Comparison of ENCODE assay signal across 24 cellular contexts in the genomic region with DNA sequence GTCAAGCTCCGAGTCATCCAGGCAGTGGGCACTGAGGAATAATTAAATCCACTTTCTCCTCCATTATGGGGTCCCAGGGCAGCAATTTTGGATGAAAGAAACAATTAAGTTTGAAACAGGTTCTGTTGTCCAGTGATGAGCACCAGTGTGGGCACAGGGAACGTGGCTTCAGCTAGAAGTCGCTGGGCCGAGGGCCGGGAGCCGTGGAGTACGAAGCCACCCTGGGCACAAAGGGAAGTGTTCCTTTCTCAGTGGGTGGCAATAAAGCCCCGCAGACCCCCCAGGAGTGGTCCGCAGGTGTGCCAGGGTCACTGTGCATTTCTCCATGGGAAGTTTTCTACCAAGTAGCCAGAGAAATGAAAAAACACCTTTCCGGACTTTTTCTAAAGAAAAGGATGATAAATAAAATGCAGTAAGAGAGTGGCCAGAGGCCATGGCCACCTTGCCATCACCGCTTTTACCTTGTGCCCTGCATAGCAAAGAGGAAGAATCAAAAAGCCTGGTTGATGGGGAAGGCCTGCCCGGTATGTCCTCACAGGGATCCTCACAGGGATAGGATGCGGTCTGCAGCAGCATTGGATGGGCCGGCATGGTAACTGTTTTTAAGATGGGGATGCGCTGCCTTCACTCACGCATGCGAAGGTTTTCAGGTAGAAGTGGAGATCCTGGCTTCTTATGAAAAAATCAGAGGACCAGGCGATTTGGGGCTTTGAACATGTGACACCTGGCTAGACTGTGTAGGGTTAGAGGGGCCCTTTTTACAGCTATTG. TPM values are rescaled to one million over a fixed set of nuclear protein-coding genes. Genes with fewer than 3 reads are reported as not detected.
A peak's percentile ranks its signal among the peaks of the same experiment; 100 is the strongest.
DNase-seq lines count a peak whose midpoint lies in the region; ATAC-seq and TF ChIP-seq lines count a peak whose summit lies in the region.
"Had no signal": no experiment of that assay in that cellular context is flagged by ENCODE, and none has a peak within 500 bp of the region (broad histone marks: within the 10 kb centered on the region; RNA-seq: fewer than 3 reads in every experiment).

No MANE protein-coding gene starts in this region.

- no peak overlapping the region for H4K8ac ChIP-seq in trophoblast cell (ENCODE audit: low read depth, low read length)

- TF ChIP-seq EP300 in esophagus muscularis mucosa (IDR thresholded peaks at IDR 0.05): no peak

- H4K91ac ChIP-seq in trophoblast cell (ENCODE audit: low read depth, low read length): no peak overlapping the region

- H3K9ac ChIP-seq in neural progenitor cell (no peak overlapping the region), trophoblast cell (ENCODE audit: low read length) (no peak overlapping the region)
- H3K9ac ChIP-seq: BLaER1 treated with 17β-estradiol and CSF1 and Interleukin-3, amounts not matched to agents 10 nM and 100 nM; GM23248 had no signal

- no peak overlapping the region for H2AFZ ChIP-seq in neural progenitor cell (replicated peaks)
- H2AFZ ChIP-seq in trophoblast cell (ENCODE audit: insufficient read depth, low read length, poor library complexity): no peak overlapping the region
- H2AFZ ChIP-seq: GM23248 had no signal

- no peak overlapping the region for H3K4ac ChIP-seq in trophoblast cell (ENCODE audit: low read depth, low read length)

- no peak overlapping the region for H2AK5ac ChIP-seq in trophoblast cell (ENCODE audit: low read length)

- no peaks in the 10 kb centered on the region for H3K9me3 Mint-ChIP-seq in neural progenitor cell
- H3K9me3 Mint-ChIP-seq: HFFc6 had no signal

- H3K9me3 ChIP-seq in body of pancreas: no peaks in the 10 kb centered on the region
- H3K9me3 ChIP-seq in esophagus muscularis mucosa: no peaks in the 10 kb centered on the region
- H3K9me3 ChIP-seq in neural progenitor cell (ENCODE audit: low read depth): no peaks in the 10 kb centered on the region
- no peaks in the 10 kb centered on the region for H3K9me3 ChIP-seq in trophoblast cell (ENCODE audit: insufficient read depth, low read depth, low read length)
- H3K9me3 ChIP-seq: A549, BE2C, HAP-1 had no signal

- H2BK5ac ChIP-seq in trophoblast cell (ENCODE audit: low read depth, low read length, poor library complexity): no peak overlapping the region

- intact Hi-C loops in body of pancreas (cut with DNase I) (no loop called here), esophagus muscularis mucosa (cut with DNase I) (no loop called here)

- no peak overlapping the region for H2BK12ac ChIP-seq in trophoblast cell (ENCODE audit: low read length)

- no peak overlapping the region for H2BK120ac ChIP-seq in trophoblast cell (ENCODE audit: insufficient read depth, low read length, poor library complexity)

- no peak for TF ChIP-seq CTCF in body of pancreas (IDR thresholded peaks at IDR 0.05)
- TF ChIP-seq CTCF in esophagus muscularis mucosa (IDR thresholded peaks at IDR 0.05): no peak
- no peak for TF ChIP-seq CTCF in neural progenitor cell (IDR thresholded peaks at IDR 0.05)

- H3K79me2 ChIP-seq in neural progenitor cell (ENCODE audit: low read depth): no peaks in the 10 kb centered on the region
- H3K79me2 ChIP-seq in trophoblast cell (ENCODE audit: control insufficient read depth, insufficient read depth, low read length, poor library complexity): no peaks in the 10 kb centered on the region

- H3K4me2 ChIP-seq in neural progenitor cell: peak overlapping the region; percentile 41
- no peak overlapping the region for H3K4me2 ChIP-seq in trophoblast cell (ENCODE audit: low read length)
- H3K4me2 ChIP-seq: A549; BLaER1 treated with 17β-estradiol and CSF1 and Interleukin-3, amounts not matched to agents 10 nM and 100 nM had no signal

- no peaks in the 10 kb centered on the region for H3K36me3 Mint-ChIP-seq in neural progenitor cell
- H3K36me3 Mint-ChIP-seq: CD14-positive monocyte; CD8-positive, alpha-beta memory T cell had no signal

- H3K79me1 ChIP-seq in trophoblast cell (ENCODE audit: low read length): no peaks in the 10 kb centered on the region

- H3K18ac ChIP-seq in trophoblast cell (ENCODE audit: low read length): no peak overlapping the region

- H3K27ac ChIP-seq in body of pancreas (peak overlapping the region in 2 of 4 donors; percentile 34 to 49), esophagus muscularis mucosa (replicated peaks in 1 of 4) (no peak overlapping the region), neural progenitor cell (no peak overlapping the region), trophoblast cell (ENCODE audit: low read depth, low read length) (no peak overlapping the region)
- H3K27ac ChIP-seq: A549; BLaER1 treated with 17β-estradiol and CSF1 and Interleukin-3, amounts not matched to agents 10 nM and 100 nM; GM23248 had no signal

- no peak overlapping the region for H3K4me3 Mint-ChIP-seq in neural progenitor cell
- H3K4me3 Mint-ChIP-seq: CD14-positive monocyte; CD4-positive, alpha-beta T cell; CD8-positive, alpha-beta memory T cell; HFFc6 had no signal

- H3F3A ChIP-seq in neural progenitor cell (ENCODE audit: low read depth): peaks cover 7% of the 10 kb centered on the region

- no peak overlapping the region for H3K27ac Mint-ChIP-seq in neural progenitor cell
- H3K27ac Mint-ChIP-seq: CD14-positive monocyte; CD4-positive, alpha-beta T cell; CD8-positive, alpha-beta memory T cell; HFFc6 had no signal

- H3K27me3 Mint-ChIP-seq in neural progenitor cell (ENCODE audit: insufficient read depth, low read depth): peaks cover 4% of the 10 kb centered on the region

- no peak overlapping the region for H3K23ac ChIP-seq in trophoblast cell (ENCODE audit: low read length)

- 34 to 47% methylated on average over 18 of the region's 18 CpGs for WGBS in body of pancreas, 2 donors
- WGBS in esophagus muscularis mucosa: 94% methylated on average over 17 of the region's 18 CpGs
- no CpG with 5 or more reads among the region's 18 CpGs for WGBS in trophoblast cell (ENCODE audit: extremely low coverage, insufficient coverage, insufficient read length)

- no peaks in the 10 kb centered on the region for H3K27me3 ChIP-seq in body of pancreas
- H3K27me3 ChIP-seq in esophagus muscularis mucosa: no peaks in the 10 kb centered on the region
- peaks cover 1% of the 10 kb centered on the region for H3K27me3 ChIP-seq in neural progenitor cell
- no peaks in the 10 kb centered on the region for H3K27me3 ChIP-seq in trophoblast cell (ENCODE audit: insufficient read depth, low read length)
- H3K27me3 ChIP-seq: BE2C had no signal

- TF ChIP-seq POLR2A in body of pancreas (IDR thresholded peaks at IDR 0.05) (peak in 2 of 3 donors; percentile 55 to 62), esophagus muscularis mucosa (IDR thresholded peaks at IDR 0.05; ENCODE audit: low read depth) (no peak)

- DNase-seq in body of pancreas: peak in 3 of 4 donors; percentile 44 to 61 (median 56)
- peak; percentile 77 for DNase-seq in esophagus muscularis mucosa (ENCODE audit: extremely low spot score)
- DNase-seq in neural progenitor cell (ENCODE audit: low spot score): no peak
- DNase-seq in retina: peak; percentile 43
- no peak for DNase-seq in trophoblast cell
- DNase-seq: 8988T; ACHN; AML-193; BE2C; CD4-positive, alpha-beta T cell; CD8-positive, alpha-beta memory T cell; DMS 273 treated with DMSO at 0.1 percent for 48 hours; DMS79; EL; GDM1; GM23248; HFFc6 had no signal

- H3K4me1 ChIP-seq in body of pancreas (peaks cover 78% of the 10 kb centered on the region), esophagus muscularis mucosa (no peaks in the 10 kb centered on the region), neural progenitor cell (peaks cover 28% of the 10 kb centered on the region), trophoblast cell (ENCODE audit: control insufficient read depth in 1 of 2, insufficient read depth in 2 of 2, low read length in 2 of 2) (no peaks in the 10 kb centered on the region)
- H3K4me1 ChIP-seq: BE2C, HAP-1 had no signal

- no peak overlapping the region for H4K12ac ChIP-seq in trophoblast cell (ENCODE audit: low read depth, low read length)

- ATAC-seq in body of pancreas: peak; percentile 10
- ATAC-seq in GM18519 (IDR thresholded peaks at IDR 0.05; ENCODE audit: low FRiP score, unreplicated experiment): no peak
- no peak for ATAC-seq in HG02798 (IDR thresholded peaks at IDR 0.05; ENCODE audit: poor library complexity, unreplicated experiment)
- ATAC-seq: A549, GM12878 had no signal

- no peaks in the 10 kb centered on the region for H4K20me1 ChIP-seq in neural progenitor cell (ENCODE audit: low read depth)
- H4K20me1 ChIP-seq: BLaER1 treated with 17β-estradiol and CSF1 and Interleukin-3, amounts not matched to agents 10 nM and 100 nM had no signal

- H3K14ac ChIP-seq in trophoblast cell (ENCODE audit: low read length): no peak overlapping the region

- peaks cover 16% of the 10 kb centered on the region for H3K4me1 Mint-ChIP-seq in neural progenitor cell
- H3K4me1 Mint-ChIP-seq: CD14-positive monocyte; CD8-positive, alpha-beta memory T cell had no signal

- H3K4me3 ChIP-seq in body of pancreas (no peak overlapping the region), esophagus muscularis mucosa (no peak overlapping the region), neural progenitor cell (no peak overlapping the region), trophoblast cell (ENCODE audit: low read depth, low read length) (no peak overlapping the region)
- H3K4me3 ChIP-seq: A549; BLaER1 treated with 17β-estradiol and CSF1 and Interleukin-3, amounts not matched to agents 10 nM and 100 nM; GM12878; GM23248; HAP-1 had no signal

- H3K36me3 ChIP-seq in body of pancreas (replicated peaks in 1 of 2; ENCODE audit: insufficient read depth in 1 of 2, low read depth in 2 of 2): peaks cover 0 to 9% of the 10 kb centered on the region in 2 donors
- no peaks in the 10 kb centered on the region for H3K36me3 ChIP-seq in esophagus muscularis mucosa
- no peaks in the 10 kb centered on the region for H3K36me3 ChIP-seq in neural progenitor cell
- H3K36me3 ChIP-seq in trophoblast cell (ENCODE audit: control insufficient read depth in 1 of 2, insufficient read depth in 2 of 2, low read length in 2 of 2): no peaks in the 10 kb centered on the region
- H3K36me3 ChIP-seq: BE2C; BLaER1 treated with 17β-estradiol and CSF1 and Interleukin-3, amounts not matched to agents 10 nM and 100 nM; HAP-1 had no signal

RNA-seq across cellular contexts. Expression of a gene that starts 12.3 kb away (rescaled TPM):
- total RNA-seq in body of pancreas: 1,000 to 10,000 TPM in 1 of 2 donors, 100 to 1,000 TPM in 1; 455 to 2,069 TPM
- total RNA-seq in esophagus muscularis mucosa: not detected
- 0.74 and 1.6 TPM in 2 replicates for total RNA-seq in neural progenitor cell (ENCODE audit: low replicate concordance)
- not detected in 2 replicates for polyA plus RNA-seq in trophoblast cell (2013)
- total RNA-seq: CD4-positive, alpha-beta T cell; CD8-positive, alpha-beta memory T cell; GM23248; HFFc6 had no signal
- polyA plus RNA-seq: CD14-positive monocyte; CD8-positive, alpha-beta memory T cell; GM12878; GM23248 had no signal

RNA-seq across cellular contexts. Expression of a gene that starts 42.3 kb away (rescaled TPM):
- total RNA-seq in body of pancreas (1,000 to 10,000 TPM; 3,318 to 4,534 TPM), esophagus muscularis mucosa (not detected), neural progenitor cell (ENCODE audit: low replicate concordance) (not detected in 2 replicates)
- not detected in 2 replicates for polyA plus RNA-seq in trophoblast cell (2013)
- total RNA-seq: CD4-positive, alpha-beta T cell; CD8-positive, alpha-beta memory T cell; GM23248; HFFc6 had no signal
- polyA plus RNA-seq: A549; CD14-positive monocyte; CD8-positive, alpha-beta memory T cell; GM12878; GM23248 had no signal

Comparison
In these comparisons a context has a peak if more than half of its experiments do, and no peak if none do; other contexts are left out.
1. DNase-seq: peak in body of pancreas (3 of 4), esophagus muscularis mucosa (single experiment) and retina (single experiment); none in neural progenitor cell (single experiment) and trophoblast cell (0 of 2).
2. RNA of a gene that starts 12.3 kb away (total RNA-seq): 455 to 2,069 TPM in body of pancreas; 0.74 to 1.6 TPM in neural progenitor cell and not detected in esophagus muscularis mucosa; every median in the first group is over 100 times any median in the second.
3. RNA of a gene that starts 42.3 kb away (total RNA-seq): 3,318 to 4,534 TPM in body of pancreas; not detected in esophagus muscularis mucosa and not detected in neural progenitor cell; every median in the first group is over 1,000 times any median in the second.